Comparison of ENCODE assay signal across 8 cellular contexts in genomic region chr9:124120272-124120671, GRCh38.
"Had no signal": no experiment of that assay in that cellular context is flagged by ENCODE, and none has a peak within 500 bp of the region (broad histone marks: within the 10 kb centered on the region; RNA-seq: fewer than 3 reads in every experiment).

No MANE protein-coding gene starts in this region.

- DNase-seq: GDM1, GF-D8 had no signal

- FAIRE-seq: G401.6, GM12878, GM12891, GM12892, GM18507, GM19239 had no signal

- ATAC-seq: GM12878 had no signal

- H3K4me3 ChIP-seq: GM12878 had no signal
